In genomic region chr15:44427756-44428724, GRCh38 we compare ENCODE assay signal across 8 cellular contexts. TPM values are rescaled to one million over a fixed set of nuclear protein-coding genes. Genes with fewer than 3 reads are reported as not detected.
DNase-seq lines count a peak whose midpoint lies in the region; ATAC-seq and TF ChIP-seq lines count a peak whose summit lies in the region.

No MANE protein-coding gene starts in this region.

- peak overlapping the region; percentile 93 for H3K4me3 ChIP-seq in endocrine pancreas (ENCODE audit: control insufficient read depth, insufficient read depth, low read length)
- peak overlapping the region; percentile 94 for H3K4me3 ChIP-seq in mucosa of stomach (ENCODE audit: low read length)

- peak; percentile 30 for DNase-seq in Caki2 (ENCODE audit: low read depth)
- peak; percentile 23 for DNase-seq in RPMI8226
- no peak for DNase-seq in middle frontal gyrus (ENCODE audit: extremely low spot score, low spot score)
- no peak for DNase-seq in GM13977 (ENCODE audit: low spot score)

- H3K27me3 ChIP-seq in endocrine pancreas (ENCODE audit: control insufficient read depth, insufficient read depth, low read length) (no peaks in the 10 kb centered on the region), mucosa of stomach (ENCODE audit: control insufficient read depth, insufficient read depth, low read length) (no peaks in the 10 kb centered on the region)

- H3K9me3 ChIP-seq in endocrine pancreas (ENCODE audit: control insufficient read depth, low read length) (no peaks in the 10 kb centered on the region), mucosa of stomach (ENCODE audit: control insufficient read depth, low read length) (no peaks in the 10 kb centered on the region)

- peak; percentile 24 for ATAC-seq in GM19395 (IDR thresholded peaks at IDR 0.05; ENCODE audit: unreplicated experiment)
- peak; percentile 16 for ATAC-seq in HG03575 (IDR thresholded peaks at IDR 0.05; ENCODE audit: extremely low read depth, insufficient number of reproducible peaks, low FRiP score, unreplicated experiment)

- H3K4me1 ChIP-seq in endocrine pancreas (ENCODE audit: control insufficient read depth, insufficient read depth, low read length) (peaks cover 16% of the 10 kb centered on the region), mucosa of stomach (ENCODE audit: control insufficient read depth, insufficient read depth, low read length) (no peaks in the 10 kb centered on the region)

- H3K9ac ChIP-seq in endocrine pancreas (ENCODE audit: control insufficient read depth, insufficient read depth, low read length), result peak overlapping the region; percentile 88
- H3K9ac ChIP-seq in mucosa of stomach (ENCODE audit: low read length), result peak overlapping the region; percentile 78

- in situ Hi-C loops in Caki2 (cut with HindIII; ENCODE audit: low pct_unique_long_range_greater_than_20kb, low sequenced_read_pairs), result no loop called here
- in situ Hi-C loops in GM13977 (cut with MboI; ENCODE audit: low pct_unique_long_range_greater_than_20kb, low sequenced_read_pairs, unreplicated experiment), result no loop called here

- H3K36me3 ChIP-seq in endocrine pancreas (ENCODE audit: control insufficient read depth, insufficient read depth, low read length) (no peaks in the 10 kb centered on the region), mucosa of stomach (ENCODE audit: control insufficient read depth, insufficient read depth, low read length) (no peaks in the 10 kb centered on the region)

- TF ChIP-seq CTCF in GM13977 (IDR thresholded peaks at IDR 0.05; ENCODE audit: extremely low read depth, insufficient read depth, missing control alignments), result no peak

RNA-seq across cellular contexts. Expression of gene CTDSPL2, which starts 0.6 kb away (rescaled TPM):
- 43.5 and 50.0 TPM in 2 replicates for total RNA-seq in Caki2 (2014; rRNA removed; shearing (Covaris generic); ENCODE audit: low replicate concordance)

Comparison
In these comparisons a context has a peak if more than half of its experiments do, and no peak if none do; other contexts are left out.
1. DNase-seq: peak in Caki2 (single experiment) and RPMI8226 (single experiment); none in middle frontal gyrus (single experiment) and GM13977 (single experiment).